In the genomic region with DNA sequence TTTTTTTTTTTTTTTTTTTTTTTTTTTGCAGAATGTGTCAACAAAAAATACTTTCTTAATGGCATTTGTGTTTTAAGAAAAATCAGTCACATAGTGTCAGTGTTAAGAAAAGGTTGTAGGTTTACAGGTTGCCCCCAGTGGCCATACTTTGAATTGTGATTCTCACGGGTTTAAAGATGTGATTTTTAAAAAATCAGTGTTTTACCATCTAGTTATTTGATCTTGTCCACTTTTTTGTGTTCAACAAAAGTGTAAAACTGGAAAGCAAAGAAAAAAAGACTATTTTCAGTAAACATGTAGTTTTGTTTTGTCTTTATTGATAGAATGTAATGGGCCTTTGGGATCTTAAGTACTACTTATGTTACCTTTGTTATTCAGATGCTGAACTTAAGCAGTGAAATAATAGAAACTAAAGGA, we compare ENCODE assay signal across 8 cellular contexts. TPM values are rescaled to one million over a fixed set of nuclear protein-coding genes. Genes with fewer than 3 reads are reported as not detected.
DNase-seq lines count a peak whose midpoint lies in the region; ATAC-seq, FAIRE-seq and TF ChIP-seq lines count a peak whose summit lies in the region.

No MANE protein-coding gene starts in this region.

- peak; percentile 29 to 43 for DNase-seq in A549 (ENCODE audit: low read depth in 1 of 2, low spot score in 1 of 2)
- peak; percentile 81 for DNase-seq in Karpas-422
- DNase-seq in astrocyte of the cerebellum (ENCODE audit: low read depth), result no peak
- no peak for DNase-seq in left lung
- DNase-seq in omental fat pad (ENCODE audit: low spot score), result no peak
- no peak for DNase-seq in effector CD8-positive, alpha-beta T cell (lab: John Stamatoyannopoulos, UW)

- FAIRE-seq in A549 (lab: Jason Lieb, UNC), result peak; percentile 28

- peaks cover 3% of the 10 kb centered on the region; the same call in 1 of the 2 replicates for H4K20me1 ChIP-seq in DOHH2 (ENCODE audit: control insufficient read depth, insufficient read depth, low read depth, low read length)
- H4K20me1 ChIP-seq in Karpas-422 (ENCODE audit: insufficient read depth, low read depth, low read length), result no peaks in the 10 kb centered on the region

- in situ Hi-C loops in astrocyte of the cerebellum (cut with HindIII; ENCODE audit: low sequenced_read_pairs), result loop anchor here (10.0 kb wide), 1 partner anchor 120 kb away; no protein-coding TSS in a partner anchor

- H3K36me3 ChIP-seq in DOHH2 (ENCODE audit: control insufficient read depth, low read length) (peaks cover 88% of the 10 kb centered on the region), Karpas-422 (ENCODE audit: insufficient read depth, low read length) (peaks cover 79% of the 10 kb centered on the region), left lung (peaks cover 0 to 44% of the 10 kb centered on the region in 2 donors)

- H2AFZ ChIP-seq in Karpas-422 (ENCODE audit: low read length), result no peak overlapping the region

- CTCF ChIA-PET in A549 (lab: Yijun Ruan, JAX), result interaction anchor here (0.7 to 2.0 kb wide), 7 partner anchors 8 to 185 kb away, joined by 3 to 5 read pairs (median 3); a partner anchor contains a TSS

- no peak overlapping the region for H3K9ac ChIP-seq in Karpas-422 (ENCODE audit: low read length)

- H3K4me1 ChIP-seq in A549, result no peaks in the 10 kb centered on the region
- no peaks in the 10 kb centered on the region for H3K4me1 ChIP-seq in DOHH2 (ENCODE audit: control insufficient read depth, low read length)
- H3K4me1 ChIP-seq in Karpas-422 (ENCODE audit: low read length), result no peaks in the 10 kb centered on the region
- no peaks in the 10 kb centered on the region for H3K4me1 ChIP-seq in left lung

- TF ChIP-seq RAD21 in A549 (conservative IDR thresholded peaks at IDR 0.05 in 1 of 2, IDR thresholded peaks at IDR 0.05 in 1 of 2), result no peak

- no peak for TF ChIP-seq POLR2A in A549 (IDR thresholded peaks at IDR 0.05; ENCODE audit: low read length)

- H3K4me2 ChIP-seq in A549 (no peak overlapping the region), DOHH2 (ENCODE audit: low read length) (no peak overlapping the region), Karpas-422 (ENCODE audit: low read depth, low read length, poor library complexity, severe bottlenecking) (no peak overlapping the region)

- TF ChIP-seq CTCF in A549 (IDR thresholded peaks at IDR 0.05), result peak; percentile 32
- TF ChIP-seq CTCF in DOHH2 (IDR thresholded peaks at IDR 0.05; ENCODE audit: low read depth, low read length, poor library complexity, severe bottlenecking), result peak; percentile 56
- TF ChIP-seq CTCF in astrocyte of the cerebellum (IDR thresholded peaks at IDR 0.05; ENCODE audit: low read depth, low read length, missing control alignments), result peak; percentile 45
- TF ChIP-seq CTCF in left lung (IDR thresholded peaks at IDR 0.05), result peak; percentile 27 to 35
- TF ChIP-seq CTCF in omental fat pad (IDR thresholded peaks at IDR 0.05), result no peak

- H3K27me3 ChIP-seq in DOHH2 (ENCODE audit: control insufficient read depth, low read length) (no peaks in the 10 kb centered on the region), Karpas-422 (ENCODE audit: low read length) (no peaks in the 10 kb centered on the region), left lung (no peaks in the 10 kb centered on the region)

- H3K4me3 ChIP-seq in A549, result no peak overlapping the region
- no peak overlapping the region for H3K4me3 ChIP-seq in DOHH2 (ENCODE audit: low read length)
- H3K4me3 ChIP-seq in Karpas-422 (ENCODE audit: low read length), result no peak overlapping the region
- no peak overlapping the region for H3K4me3 ChIP-seq in astrocyte of the cerebellum (ENCODE audit: low read depth, low read length)
- no peak overlapping the region for H3K4me3 ChIP-seq in left lung

- TF ChIP-seq EP300 in A549 (IDR thresholded peaks at IDR 0.05), result no peak

- H3K9me3 ChIP-seq in A549, result peaks cover 19% of the 10 kb centered on the region
- H3K9me3 ChIP-seq in DOHH2 (ENCODE audit: control insufficient read depth, insufficient read depth, low read length), result no peaks in the 10 kb centered on the region
- H3K9me3 ChIP-seq in Karpas-422 (ENCODE audit: low read length), result no peaks in the 10 kb centered on the region
- no peaks in the 10 kb centered on the region for H3K9me3 ChIP-seq in left lung

- H3K79me2 ChIP-seq in DOHH2 (ENCODE audit: control insufficient read depth, low read length) (peaks cover 13% of the 10 kb centered on the region), Karpas-422 (ENCODE audit: low read length) (peaks cover 49% of the 10 kb centered on the region)

- intact Hi-C loops in left lung (cut with DNase I), result no loop called here

- POLR2A ChIA-PET in A549 (lab: Yijun Ruan, JAX), result interaction anchor here (0.7 kb wide), 1 partner anchor 419 kb away, joined by 4 read pairs; no protein-coding TSS in a partner anchor

- WGBS in A549 (ENCODE audit: missing lambda C conversion rate), result 71% methylated on average over 1 of the region's 1 CpG

- H3K9me2 ChIP-seq in DOHH2 (replicated peaks; ENCODE audit: control insufficient read depth, low read length) (no peaks in the 10 kb centered on the region), Karpas-422 (replicated peaks; ENCODE audit: insufficient read depth, low read length) (no peaks in the 10 kb centered on the region)

- ATAC-seq in A549 (peak in 1 of 2 experiments; percentile 73; a peak in 3 of 6 replicates), left lung (peak; percentile 47), HG02678 (IDR thresholded peaks at IDR 0.05; ENCODE audit: unreplicated experiment) (no peak), omental fat pad (ENCODE audit: low FRiP score) (no peak)

- H3K27ac ChIP-seq in A549 (no peak overlapping the region), DOHH2 (ENCODE audit: low read depth, low read length) (no peak overlapping the region), Karpas-422 (ENCODE audit: low read length) (no peak overlapping the region), left lung (no peak overlapping the region)

- peaks cover 39% of the 10 kb centered on the region for H3F3A ChIP-seq in DOHH2 (ENCODE audit: control insufficient read depth, insufficient read depth)

TF ChIP-seq in A549, 52 proteins besides CTCF, POLR2A, EP300 and RAD21:
- TF ChIP-seq ESRRA (IDR thresholded peaks at IDR 0.05; ENCODE audit: borderline replicate concordance, low read length), result no peak
- no peak for TF ChIP-seq NFE2L2 (conservative IDR thresholded peaks at IDR 0.05; ENCODE audit: low read length)
- TF ChIP-seq, protein P1, sequence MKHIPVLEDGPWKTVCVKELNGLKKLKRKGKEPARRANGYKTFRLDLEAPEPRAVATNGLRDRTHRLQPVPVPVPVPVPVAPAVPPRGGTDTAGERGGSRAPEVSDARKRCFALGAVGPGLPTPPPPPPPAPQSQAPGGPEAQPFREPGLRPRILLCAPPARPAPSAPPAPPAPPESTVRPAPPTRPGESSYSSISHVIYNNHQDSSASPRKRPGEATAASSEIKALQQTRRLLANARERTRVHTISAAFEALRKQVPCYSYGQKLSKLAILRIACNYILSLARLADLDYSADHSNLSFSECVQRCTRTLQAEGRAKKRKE (CRISPR knock-in tag; IDR thresholded peaks at IDR 0.05; ENCODE audit: low read depth), result no peak
- no peak for TF ChIP-seq MAFK (IDR thresholded peaks at IDR 0.05; ENCODE audit: partially characterized antibody)
- no peak for TF ChIP-seq SMC3 (IDR thresholded peaks at IDR 0.05)
- TF ChIP-seq MAZ (IDR thresholded peaks at IDR 0.05; ENCODE audit: borderline replicate concordance, low read depth, low read length), result no peak
- no peak for TF ChIP-seq HOXB5 (CRISPR knock-in tag; IDR thresholded peaks at IDR 0.05)
- no peak for TF ChIP-seq GATA3 (IDR thresholded peaks at IDR 0.05; ENCODE audit: borderline replicate concordance)
- no peak for TF ChIP-seq JUN (IDR thresholded peaks at IDR 0.05)
- TF ChIP-seq ZFP36 (IDR thresholded peaks at IDR 0.05; ENCODE audit: borderline replicate concordance, partially characterized antibody), result no peak
- no peak for TF ChIP-seq KDM1A (IDR thresholded peaks at IDR 0.05; ENCODE audit: low read depth)
- TF ChIP-seq RFX5 (IDR thresholded peaks at IDR 0.05), result no peak
- no peak for TF ChIP-seq TP53 (CRISPR knock-in tag; IDR thresholded peaks at IDR 0.05)
- no peak for TF ChIP-seq HDAC2 (IDR thresholded peaks at IDR 0.05)

RNA-seq across cellular contexts. Expression of a gene that starts 25.7 kb away (rescaled TPM):
- polyA plus RNA-seq in A549 (2011; rRNA removed) (21.3 and 23.2 TPM in 2 replicates), A549 (2017; fragmentation: RNase III; extraction: RNeasy Plus Mini Kit Qiagen cat#74134 plus additional on column Dnase treatment) (22.6 to 24.0 TPM (median 22.9 TPM) in 3 replicates)
- polyA plus RNA-seq in A549 (2012; cell fraction: cytosol; rRNA removed), result 7.1 and 8.2 TPM in 2 replicates
- polyA plus RNA-seq in A549 (2012; cell fraction: nucleus; rRNA removed), result 3.0 and 4.7 TPM in 2 replicates
- polyA minus RNA-seq in A549 (2011; rRNA and poly(A)+ RNA removed), result 9.9 and 10.5 TPM in 2 replicates
- 15.7 and 23.8 TPM in 2 replicates for total RNA-seq in Karpas-422 (2014; rRNA removed; shearing (Covaris generic); ENCODE audit: low replicate concordance)
- total RNA-seq in left lung (10 to 100 TPM; 10.1 to 10.9 TPM), omental fat pad (1 to 10 TPM; 4.4 to 7.9 (median 5.2) TPM)

RNA-seq across cellular contexts. Expression of a gene that starts 49.6 kb away (rescaled TPM):
- polyA plus RNA-seq in A549 (2011; rRNA removed) (8.3 and 8.6 TPM in 2 replicates), A549 (2017; fragmentation: RNase III; extraction: RNeasy Plus Mini Kit Qiagen cat#74134 plus additional on column Dnase treatment) (4.6 to 5.9 TPM (median 5.0 TPM) in 3 replicates)
- polyA plus RNA-seq in A549 (2012; cell fraction: cytosol; rRNA removed), result 2.0 and 2.8 TPM in 2 replicates
- 1.4 and 1.5 TPM in 2 replicates for polyA plus RNA-seq in A549 (2012; cell fraction: nucleus; rRNA removed)
- polyA minus RNA-seq in A549 (2011; rRNA and poly(A)+ RNA removed), result 7.1 and 7.9 TPM in 2 replicates
- 15.8 and 19.6 TPM in 2 replicates for total RNA-seq in Karpas-422 (2014; rRNA removed; shearing (Covaris generic); ENCODE audit: low replicate concordance)
- total RNA-seq in left lung (10 to 100 TPM in 1 of 2 donors, 1 to 10 TPM in 1; 8.3 to 11.0 TPM), omental fat pad (10 to 100 TPM in 1 of 4 donors, 1 to 10 TPM in 3; 5.9 to 12.5 (median 7.1) TPM)

RNA-seq across cellular contexts. Expression of a gene that starts 54.9 kb away (rescaled TPM):
- 0.79 and 1.1 TPM in 2 replicates for polyA plus RNA-seq in A549 (2011; rRNA removed)
- polyA plus RNA-seq in A549 (2012; cell fraction: cytosol; rRNA removed), result 0.19 TPM in 1 of 2 replicates, not detected in the other
- 0.22 TPM in 1 of 2 replicates, not detected in the other for polyA plus RNA-seq in A549 (2012; cell fraction: nucleus; rRNA removed)
- 0.41 to 1.9 TPM (median 0.66 TPM) in 3 replicates for polyA plus RNA-seq in A549 (2017; fragmentation: RNase III; extraction: RNeasy Plus Mini Kit Qiagen cat#74134 plus additional on column Dnase treatment)
- polyA minus RNA-seq in A549 (2011; rRNA and poly(A)+ RNA removed), result not detected in 2 replicates
- 2.6 TPM in 1 of 2 replicates, not detected in the other for total RNA-seq in Karpas-422 (2014; rRNA removed; shearing (Covaris generic); ENCODE audit: low replicate concordance)
- not detected for total RNA-seq in left lung
- total RNA-seq in omental fat pad, result not detected

Comparison
In these comparisons a context has a peak if more than half of its experiments do, and no peak if none do; other contexts are left out.
1. DNase-seq: peak in A549 (2 of 2) and Karpas-422 (single experiment); none in astrocyte of the cerebellum (single experiment), left lung (0 of 2), omental fat pad (single experiment) and effector CD8-positive, alpha-beta T cell (single experiment).
2. CTCF ChIP-seq: peak in A549 (single experiment), DOHH2 (single experiment), astrocyte of the cerebellum (single experiment) and left lung (2 of 2); none in omental fat pad (0 of 3).